ENCODE assay signal across 23 cellular contexts in the genomic region with DNA sequence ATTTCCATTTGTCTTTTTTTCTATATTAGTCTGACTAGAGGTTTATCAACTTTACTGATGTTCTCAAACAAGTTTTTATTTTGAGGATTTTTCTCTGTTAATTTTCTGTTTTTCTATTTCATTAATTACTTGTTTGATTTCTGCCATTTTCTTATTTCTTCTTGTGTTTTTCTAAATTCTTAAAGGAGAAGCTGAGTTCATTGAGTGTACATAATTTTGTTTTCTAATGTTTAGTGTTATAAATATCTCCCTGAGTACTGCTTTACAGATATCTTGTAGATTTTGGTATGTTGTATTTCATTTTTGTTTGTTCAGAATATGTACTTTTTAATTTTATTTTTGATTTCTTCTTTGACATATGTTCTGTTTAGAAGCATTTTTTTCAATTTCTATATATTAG.
"Had no signal": no experiment of that assay in that cellular context is flagged by ENCODE, and none has a peak within 500 bp of the region (broad histone marks: within the 10 kb centered on the region; RNA-seq: fewer than 3 reads in every experiment).

No MANE protein-coding gene starts in this region.

- H3K27ac ChIP-seq: Peyer's patch, SJCRH30 had no signal

- H3K27me3 ChIP-seq: MG63, Peyer's patch, SJCRH30 had no signal

- ATAC-seq: PC-3, Right ventricle myocardium inferior, SK-N-SH treated with all-trans-retinoic acid at 6 μM for 48 hours had no signal

- H3K4me3 ChIP-seq: MG63, Peyer's patch, SJCRH30 had no signal

- DNase-seq: Karpas-422, KG1, MG63, NCI-H1092, NCI-H1105 treated with DMSO at 0.1 percent for 48 hours, NCI-H1417 treated with DMSO at 0.1 percent for 48 hours, NCI-H146, NCI-H1694 treated with DMSO at 0.1 percent for 48 hours, NCI-H1930, NCI-H2081, NCI-H2107, NCI-H2227 treated with DMSO at 0.1 percent for 48 hours, NCI-H446, NCI-H510A, NCI-H524 treated with DMSO at 0.1 percent for 48 hours, NCI-H69, NCI-H774, PC-3, Peyer's patch, SHP77 treated with DMSO at 0.1 percent for 48 hours, SJCRH30 had no signal

- H3K36me3 ChIP-seq: MG63, Peyer's patch, SJCRH30 had no signal

- H3K4me1 ChIP-seq: Peyer's patch, SJCRH30 had no signal

- H3K9me3 ChIP-seq: MG63, Peyer's patch, SJCRH30 had no signal
